9 cellular contexts compared by ENCODE assay signal in genomic region chr1:183306317-183307042, GRCh38.
DNase-seq lines count a peak whose midpoint lies in the region; ATAC-seq, FAIRE-seq and TF ChIP-seq lines count a peak whose summit lies in the region.
"Had no signal": no experiment of that assay in that cellular context is flagged by ENCODE, and none has a peak within 500 bp of the region (broad histone marks: within the 10 kb centered on the region; RNA-seq: fewer than 3 reads in every experiment).

No MANE protein-coding gene starts in this region.

- intact Hi-C loops in activated B cell treated with CpG ODN at 0.5 μM for 24 hours (cut with micrococcal nuclease) (no loop called here), mucosa of descending colon (cut with DNase I, micrococcal nuclease) (no loop called here)

- peaks cover 2% of the 10 kb centered on the region for H3K4me1 ChIP-seq in mucosa of descending colon (ENCODE audit: low read depth)

- POLR2A ChIA-PET in activated B cell treated with CpG ODN at 0.5 μM for 24 hours (lab: Charles Lee): no interaction called here

- FAIRE-seq in RCC 7860 (lab: Jason Lieb, UNC): no peak

- H3K27me3 Mint-ChIP-seq in activated B cell treated with CpG ODN at 0.5 μM for 24 hours (peaks cover 3% of the 10 kb centered on the region), immature natural killer cell (ENCODE audit: low read depth in 3 of 3) (peaks cover 0 to 5% (median 2%) of the 10 kb centered on the region in 3 donors)

- H3K36me3 ChIP-seq in GM06990 (ENCODE audit: control insufficient read depth, insufficient read depth, low read length) (no peaks in the 10 kb centered on the region), mucosa of descending colon (ENCODE audit: low read depth) (no peaks in the 10 kb centered on the region)

- H3K4me3 ChIP-seq in GM06990 (replicated peaks; ENCODE audit: low read depth, low read length) (no peak overlapping the region), mucosa of descending colon (no peak overlapping the region)

- no peak overlapping the region for H3K27ac Mint-ChIP-seq in activated B cell treated with CpG ODN at 0.5 μM for 24 hours
- H3K27ac Mint-ChIP-seq in immature natural killer cell: no peak overlapping the region
- H3K27ac Mint-ChIP-seq: naive thymus-derived CD4-positive, alpha-beta T cell had no signal

- CTCF ChIA-PET in activated B cell treated with CpG ODN at 0.5 μM for 24 hours (lab: Charles Lee): interaction anchor here (1.0 to 1.5 kb wide), 4 partner anchors 16 to 344 kb away, joined by 3 to 4 read pairs (median 3); no protein-coding TSS in a partner anchor

- peak; percentile 15 for DNase-seq in GM06990 (ENCODE audit: extremely low read depth, insufficient read length)
- no peak for DNase-seq in activated B cell treated with CpG ODN at 0.5 μM for 24 hours
- DNase-seq in mucosa of descending colon: no peak
- DNase-seq in RCC 7860 (ENCODE audit: low spot score): no peak
- no peak for DNase-seq in OCI-M1 (lab: John Stamatoyannopoulos, UW)
- DNase-seq in medulla oblongata (ENCODE audit: extremely low spot score): no peak
- no peak for DNase-seq in immature natural killer cell

- H3K4me1 Mint-ChIP-seq in activated B cell treated with CpG ODN at 0.5 μM for 24 hours: peaks cover 11% of the 10 kb centered on the region
- no peaks in the 10 kb centered on the region for H3K4me1 Mint-ChIP-seq in immature natural killer cell
- H3K4me1 Mint-ChIP-seq: naive thymus-derived CD4-positive, alpha-beta T cell had no signal

- no peaks in the 10 kb centered on the region for H3K36me3 Mint-ChIP-seq in activated B cell treated with CpG ODN at 0.5 μM for 24 hours (ENCODE audit: low read depth)
- H3K36me3 Mint-ChIP-seq in immature natural killer cell: no peaks in the 10 kb centered on the region
- H3K36me3 Mint-ChIP-seq: naive thymus-derived CD4-positive, alpha-beta T cell had no signal

- no peak overlapping the region for H3K4me3 Mint-ChIP-seq in activated B cell treated with CpG ODN at 0.5 μM for 24 hours
- H3K4me3 Mint-ChIP-seq in immature natural killer cell: no peak overlapping the region
- H3K4me3 Mint-ChIP-seq: naive thymus-derived CD4-positive, alpha-beta T cell had no signal

- H3K9me3 Mint-ChIP-seq in activated B cell treated with CpG ODN at 0.5 μM for 24 hours (no peaks in the 10 kb centered on the region), immature natural killer cell (peaks cover 0 to 1% (median 0%) of the 10 kb centered on the region in 6 donors)
- H3K9me3 Mint-ChIP-seq: naive thymus-derived CD4-positive, alpha-beta T cell had no signal

- no peaks in the 10 kb centered on the region for H3K27me3 ChIP-seq in GM06990 (replicated peaks; ENCODE audit: control insufficient read depth, insufficient read depth, low read length)

- no peaks in the 10 kb centered on the region for H3K9me3 ChIP-seq in mucosa of descending colon

- TF ChIP-seq CTCF in GM06990 (IDR thresholded peaks at IDR 0.05; ENCODE audit: insufficient read depth, low read length, poor library complexity, severe bottlenecking): peak; percentile 49
- no peak for TF ChIP-seq CTCF in activated B cell treated with CpG ODN at 0.5 μM for 24 hours (IDR thresholded peaks at IDR 0.05)
- TF ChIP-seq CTCF in mucosa of descending colon (IDR thresholded peaks at IDR 0.05): no peak

- ATAC-seq in HG03159 (IDR thresholded peaks at IDR 0.05; ENCODE audit: unreplicated experiment) (peak; percentile 63), activated B cell treated with CpG ODN at 0.5 μM for 24 hours (ENCODE audit: low read depth) (peak; percentile 64), mucosa of descending colon (peak; percentile 25)
- ATAC-seq: naive thymus-derived CD4-positive, alpha-beta T cell had no signal
